In genomic region chr17:80027043-80027435, GRCh38 we compare ENCODE assay signal across 18 cellular contexts.
"Had no signal": no experiment of that assay in that cellular context is flagged by ENCODE, and none has a peak within 500 bp of the region (broad histone marks: within the 10 kb centered on the region; RNA-seq: fewer than 3 reads in every experiment).

No MANE protein-coding gene starts in this region.

- H3K27me3 Mint-ChIP-seq: type B pancreatic cell had no signal

- H3K36me3 ChIP-seq: colonic mucosa, neutrophil, right atrium auricular region, thyroid gland, uterus had no signal

- H3K4me1 Mint-ChIP-seq: naive B cell had no signal

- H3K36me3 Mint-ChIP-seq: naive B cell had no signal

- H3K9me3 ChIP-seq: colonic mucosa, neutrophil, right atrium auricular region, thyroid gland, uterus had no signal

- H3K9me3 Mint-ChIP-seq: naive B cell, nephron progenitor cell had no signal

- H3K27ac ChIP-seq: colonic mucosa, foreskin keratinocyte, neutrophil, right atrium auricular region, uterus had no signal

- H3K27ac Mint-ChIP-seq: naive B cell, type B pancreatic cell had no signal

- H3K27me3 ChIP-seq: colonic mucosa, foreskin keratinocyte, right atrium auricular region, thyroid gland, uterus had no signal

- H3K4me3 ChIP-seq: colonic mucosa, lung, right atrium auricular region, thyroid gland, uterus had no signal

- H3K4me3 Mint-ChIP-seq: naive B cell, nephron progenitor cell, type B pancreatic cell had no signal

- H3K4me1 ChIP-seq: foreskin keratinocyte had no signal

- DNase-seq: dermis blood vessel endothelial cell; erythroblast; foreskin keratinocyte; head of caudate nucleus; hippocampal formation; left ventricle myocardium superior; mesendoderm; naive B cell; nephron progenitor cell; stimulated activated CD4-positive, alpha-beta T cell treated with anti-CD3 and anti-CD28 coated beads, Interleukin-12 subunit alpha, Interleukin-12 subunit beta, amount 100 ng/mL, for 4 hours; stimulated activated naive CD4-positive, alpha-beta T cell treated with Interleukin-2 at 50 U/mL for 16 hours; thyroid gland; uterus had no signal
